Comparison of ENCODE assay signal across 33 cellular contexts in the genomic region with DNA sequence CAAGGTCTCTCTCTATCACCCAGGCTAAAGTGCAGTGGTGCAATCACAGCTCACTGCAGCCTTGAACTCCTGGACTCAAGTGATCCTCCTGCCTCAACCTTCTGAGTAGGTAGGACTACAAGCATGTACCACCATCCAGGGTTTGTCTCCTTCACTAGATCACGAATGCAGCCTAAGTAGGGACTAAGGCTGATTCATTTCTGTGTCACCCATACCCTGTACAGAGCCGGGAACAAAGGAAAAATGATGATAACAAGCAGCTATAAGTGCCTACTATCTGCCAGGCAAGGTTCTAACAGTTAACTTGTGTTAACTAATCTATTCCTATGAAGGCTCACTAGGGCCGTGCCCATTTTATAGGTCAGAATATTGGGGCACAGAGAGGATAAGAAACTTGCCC. TPM values are rescaled to one million over a fixed set of nuclear protein-coding genes. Genes with fewer than 3 reads are reported as not detected.
A peak's percentile ranks its signal among the peaks of the same experiment; 100 is the strongest.
DNase-seq lines count a peak whose midpoint lies in the region; ATAC-seq and TF ChIP-seq lines count a peak whose summit lies in the region.
"Had no signal": no experiment of that assay in that cellular context is flagged by ENCODE, and none has a peak within 500 bp of the region (broad histone marks: within the 10 kb centered on the region; RNA-seq: fewer than 3 reads in every experiment).

No MANE protein-coding gene starts in this region.

- no peak for ATAC-seq in Right ventricle myocardium inferior
- ATAC-seq: activated CD8-positive, alpha-beta memory T cell treated with anti-CD3 and anti-CD28 coated beads, Interleukin-2, amount 10 ng/mL, durations not matched to agents 7 days and 5 days; left colon; stimulated activated naive CD8-positive, alpha-beta T cell treated with anti-CD3 and anti-CD28 coated beads, Interleukin-15, amount 100 ng/mL, for 72 hours had no signal

- H4K20me1 ChIP-seq in OCI-LY7 (ENCODE audit: insufficient read depth, low read length) (no peaks in the 10 kb centered on the region), MM.1S (ENCODE audit: insufficient read depth, low read length) (no peaks in the 10 kb centered on the region)

- intact Hi-C loops in left ventricle myocardium inferior (cut with micrococcal nuclease) (no loop called here), Right ventricle myocardium inferior (cut with DNase I) (no loop called here), OCI-LY7 (cut with micrococcal nuclease; ENCODE audit: unreplicated experiment) (no loop called here)

- no peak overlapping the region for H3K4me3 ChIP-seq in left ventricle myocardium inferior
- H3K4me3 ChIP-seq in OCI-LY7 (ENCODE audit: low read depth, low read length, poor library complexity, severe bottlenecking), result no peak overlapping the region
- no peak overlapping the region for H3K4me3 ChIP-seq in esophagus (ENCODE audit: low read depth in 1 of 2, low read length in 2 of 2)
- H3K4me3 ChIP-seq in skeletal muscle tissue (ENCODE audit: low read length in 3 of 3), result no peak overlapping the region
- H3K4me3 ChIP-seq in MM.1S (ENCODE audit: low read length), result no peak overlapping the region
- H3K4me3 ChIP-seq: ascending aorta, coronary artery, hepatocyte, ovary, SK-N-MC, thoracic aorta had no signal

- 0 out of 2 replicates have a peak overlapping the region, but pooled peaks have one; percentile 51 for H3K4me2 ChIP-seq in OCI-LY7 (ENCODE audit: low read length)
- H3K4me2 ChIP-seq in MM.1S (ENCODE audit: low read depth, low read length), result no peak overlapping the region
- H3K4me2 ChIP-seq: hepatocyte had no signal

- H3K4me1 ChIP-seq in left ventricle myocardium inferior, result peaks cover 21% of the 10 kb centered on the region
- peaks cover 60% of the 10 kb centered on the region for H3K4me1 ChIP-seq in OCI-LY7 (ENCODE audit: insufficient read depth, low read length, poor library complexity, severe bottlenecking)
- peaks cover 0 to 3% of the 10 kb centered on the region in 2 donors for H3K4me1 ChIP-seq in esophagus (ENCODE audit: control insufficient read depth in 2 of 2, insufficient read depth in 2 of 2, low read length in 1 of 2)
- H3K4me1 ChIP-seq in skeletal muscle tissue (ENCODE audit: control insufficient read depth in 3 of 3, insufficient read depth in 3 of 3, low read length in 3 of 3), result peaks cover 7 to 27% (median 20%) of the 10 kb centered on the region in 3 donors
- no peaks in the 10 kb centered on the region for H3K4me1 ChIP-seq in MM.1S (ENCODE audit: low read length)

- no peaks in the 10 kb centered on the region for H3K79me2 ChIP-seq in OCI-LY7 (ENCODE audit: insufficient read depth, low read depth, low read length)
- no peaks in the 10 kb centered on the region for H3K79me2 ChIP-seq in MM.1S (ENCODE audit: low read length)
- H3K79me2 ChIP-seq: hepatocyte had no signal

- no peaks in the 10 kb centered on the region for H3F3A ChIP-seq in MM.1S (ENCODE audit: insufficient read depth, low read length)

- no peak for DNase-seq in left ventricle myocardium inferior
- no peak for DNase-seq in Right ventricle myocardium inferior (ENCODE audit: missing footprints)
- no peak for DNase-seq in OCI-LY7 (ENCODE audit: low spot score)
- DNase-seq in activated CD4-positive, alpha-beta T cell treated with anti-CD3 and anti-CD28 coated beads, Interleukin-2, amount 50 U/mL, for 4 hours, result no peak
- no peak for DNase-seq in NCI-H2227 treated with DMSO at 0.1 percent for 48 hours (lab: John Stamatoyannopoulos, UW)
- no peak for DNase-seq in MM.1S
- DNase-seq: activated CD4-positive, CD25-positive, alpha-beta regulatory T cell; activated CD8-positive, alpha-beta memory T cell treated with anti-CD3 and anti-CD28 coated beads, Interleukin-2, amount 10 ng/mL, durations not matched to agents 7 days and 5 days; activated gamma-delta T cell; activated naive CD8-positive, alpha-beta T cell treated with anti-CD3 and anti-CD28 coated beads, Interleukin-2, amount 10 ng/mL, durations not matched to agents 7 days and 5 days; activated T-cell treated with anti-CD3 and anti-CD28 coated beads, Interleukin-2, amount 50 U/mL, for 4 hours; CD4-positive, CD25-positive, alpha-beta regulatory T cell; DND-41; effector memory CD4-positive, alpha-beta T cell; erythroblast; left colon; MV-4-11; NCI-H1436; NCI-H2081 treated with DMSO at 0.1 percent for 48 hours; nephron progenitor cell; ovary; stimulated activated CD8-positive, alpha-beta memory T cell treated with anti-CD3 and anti-CD28 coated beads, Interleukin-4, amount 100 ng/mL, for 48 hours; stimulated activated naive CD8-positive, alpha-beta T cell treated with anti-CD3 and anti-CD28 coated beads, Interleukin-15, amount 100 ng/mL, for 72 hours had no signal

- CTCF ChIA-PET in OCI-LY7 (lab: Charles Lee; ENCODE audit: unreplicated experiment), result no interaction called here

- H3K9me2 ChIP-seq in OCI-LY7 (ENCODE audit: insufficient read depth, low read length) (no peaks in the 10 kb centered on the region), MM.1S (replicated peaks; ENCODE audit: insufficient read depth, low read length) (no peaks in the 10 kb centered on the region)

- H2AFZ ChIP-seq in OCI-LY7 (ENCODE audit: low read length) (peak overlapping the region; percentile 24; the same call in 1 of the 2 replicates), MM.1S (ENCODE audit: low read length) (no peak overlapping the region)
- H2AFZ ChIP-seq: hepatocyte had no signal

- POLR2A ChIA-PET in OCI-LY7 (lab: Charles Lee), result interaction anchor here (0.7 kb wide), 2 partner anchors 10 to 52 kb away, joined by 3 to 4 read pairs; no protein-coding TSS in a partner anchor

- H3K36me3 ChIP-seq in left ventricle myocardium inferior (no peaks in the 10 kb centered on the region), OCI-LY7 (ENCODE audit: insufficient read depth, low read length) (no peaks in the 10 kb centered on the region), esophagus (ENCODE audit: control insufficient read depth in 2 of 2, insufficient read depth in 2 of 2, low read length in 1 of 2) (peaks cover 0 to 4% of the 10 kb centered on the region in 2 donors), skeletal muscle tissue (ENCODE audit: control insufficient read depth in 3 of 3, insufficient read depth in 3 of 3, low read length in 3 of 3) (no peaks in the 10 kb centered on the region), MM.1S (replicated peaks; ENCODE audit: insufficient read depth, low read length) (no peaks in the 10 kb centered on the region)
- H3K36me3 ChIP-seq: ascending aorta, ovary, thoracic aorta had no signal

- WGBS in esophagus, 2 donors, result 51 to 52% methylated on average over 3 of the region's 3 CpGs

- H3K27ac ChIP-seq in left ventricle myocardium inferior (replicated peaks) (peak overlapping the region; percentile 81), OCI-LY7 (ENCODE audit: low read depth, low read length, poor library complexity, severe bottlenecking) (no peak overlapping the region), esophagus (ENCODE audit: low read depth in 2 of 2, low read length in 1 of 2) (peak overlapping the region; percentile 20 to 53), skeletal muscle tissue (ENCODE audit: low read depth, low read length) (peak overlapping the region; percentile 89), MM.1S (ENCODE audit: low read length) (no peak overlapping the region)
- H3K27ac ChIP-seq: ascending aorta, coronary artery, hepatocyte, ovary, SK-N-MC, thoracic aorta had no signal

- TF ChIP-seq CTCF in left ventricle myocardium inferior (IDR thresholded peaks at IDR 0.05; ENCODE audit: borderline replicate concordance), result no peak
- no peak for TF ChIP-seq CTCF in OCI-LY7 (conservative IDR thresholded peaks at IDR 0.05; ENCODE audit: low read length)
- TF ChIP-seq CTCF in MM.1S (IDR thresholded peaks at IDR 0.05; ENCODE audit: low read length), result no peak

- no peaks in the 10 kb centered on the region for H3K27me3 ChIP-seq in left ventricle myocardium inferior (ENCODE audit: low read depth)
- H3K27me3 ChIP-seq in esophagus (ENCODE audit: control insufficient read depth in 1 of 2, insufficient read depth in 2 of 2, low read length in 2 of 2), result no peaks in the 10 kb centered on the region
- H3K27me3 ChIP-seq in skeletal muscle tissue (ENCODE audit: control insufficient read depth in 3 of 3, insufficient read depth in 3 of 3, low read length in 3 of 3), result no peaks in the 10 kb centered on the region
- H3K27me3 ChIP-seq in MM.1S (replicated peaks; ENCODE audit: insufficient read depth, low read length), result no peaks in the 10 kb centered on the region
- H3K27me3 ChIP-seq: ascending aorta, hepatocyte, ovary had no signal

- peak overlapping the region in 2 of 3 donors; percentile 12 to 21 for H3K9ac ChIP-seq in skeletal muscle tissue (ENCODE audit: low read depth in 1 of 3, low read length in 3 of 3)
- no peak overlapping the region for H3K9ac ChIP-seq in MM.1S (ENCODE audit: low read length)

- no peaks in the 10 kb centered on the region for H3K9me3 ChIP-seq in left ventricle myocardium inferior (replicated peaks)
- no peaks in the 10 kb centered on the region for H3K9me3 ChIP-seq in OCI-LY7 (ENCODE audit: low read length)
- H3K9me3 ChIP-seq in esophagus (ENCODE audit: control insufficient read depth in 2 of 2, insufficient read depth in 1 of 2, low read depth in 1 of 2, low read length in 1 of 2), result no peaks in the 10 kb centered on the region
- no peaks in the 10 kb centered on the region for H3K9me3 ChIP-seq in skeletal muscle tissue (ENCODE audit: control insufficient read depth in 3 of 3, low read length in 3 of 3)
- H3K9me3 ChIP-seq in MM.1S (replicated peaks; ENCODE audit: insufficient read depth, low read length), result no peaks in the 10 kb centered on the region
- H3K9me3 ChIP-seq: ascending aorta, ovary, thoracic aorta had no signal

- no TSS peak for BruUV-seq in OCI-LY7 (replicated peaks; lab: Mats Ljungman, UMichigan)

RNA-seq across cellular contexts. Expression of a gene that starts 6.9 kb away (rescaled TPM):
- total RNA-seq in left ventricle myocardium inferior, result 4.5 TPM
- 4.2 TPM for total RNA-seq in Right ventricle myocardium inferior
- not detected in 2 replicates for total RNA-seq in OCI-LY7 (2014; rRNA removed; shearing (Covaris generic))
- not detected in 2 replicates for total RNA-seq in OCI-LY7 (2022)
- polyA plus RNA-seq in esophagus, result 100 to 1,000 TPM; 277 to 722 TPM
- under 0.01 TPM for total RNA-seq in skeletal muscle tissue
- total RNA-seq: A172; activated CD8-positive, alpha-beta memory T cell treated with anti-CD3 and anti-CD28 coated beads, Interleukin-2, amount 10 ng/mL, durations not matched to agents 7 days and 5 days; activated naive CD8-positive, alpha-beta T cell treated with anti-CD3 and anti-CD28 coated beads, Interleukin-2, amount 10 ng/mL, durations not matched to agents 7 days and 5 days; activated T-cell treated with anti-CD3 and anti-CD28 coated beads, Interleukin-2, amount 50 U/mL, for 4 hours; ascending aorta; H1; hepatocyte; left colon; T-helper 1 cell treated with Interleukin-12 subunit alpha and Interleukin-12 subunit beta and Interleukin-4 antibody, amounts not matched to agents 30 ng/mL and 1 ng/mL, for 36 hours; thoracic aorta had no signal
- polyA plus RNA-seq: CD4-positive, CD25-positive, alpha-beta regulatory T cell had no signal

RNA-seq across cellular contexts. Expression of a gene that starts 44.4 kb away (rescaled TPM):
- total RNA-seq in left ventricle myocardium inferior (76.2 TPM), Right ventricle myocardium inferior (56.7 TPM), OCI-LY7 (2022) (4.0 and 4.1 TPM in 2 replicates), skeletal muscle tissue (22.4 TPM)
- total RNA-seq in OCI-LY7 (2014; rRNA removed; shearing (Covaris generic)), result 8.9 and 11.0 TPM in 2 replicates
- polyA plus RNA-seq in esophagus, result 1 to 10 TPM in 1 of 2 donors, under 1 TPM in 1; 0.84 to 1.2 TPM

Comparison
In these comparisons a context has a peak if more than half of its experiments do, and no peak if none do; other contexts are left out.
1. H3K27ac ChIP-seq: peak in left ventricle myocardium inferior (single experiment), esophagus (2 of 2) and skeletal muscle tissue (single experiment); none in OCI-LY7 (single experiment) and MM.1S (single experiment).